In genomic region chr18:48962252-48962856, GRCh38 we compare ENCODE assay signal across 16 cellular contexts. TPM values are rescaled to one million over a fixed set of nuclear protein-coding genes. Genes with fewer than 3 reads are reported as not detected.
DNase-seq lines count a peak whose midpoint lies in the region; ATAC-seq and TF ChIP-seq lines count a peak whose summit lies in the region.
"Had no signal": no experiment of that assay in that cellular context is flagged by ENCODE, and none has a peak within 500 bp of the region (broad histone marks: within the 10 kb centered on the region; RNA-seq: fewer than 3 reads in every experiment).

No MANE protein-coding gene starts in this region.

- H2BK20ac ChIP-seq in IMR-90 (ENCODE audit: low read depth, low read length), result peak overlapping the region; percentile 72

- intact Hi-C loops in IMR-90 (cut with micrococcal nuclease), result no loop called here
- intact Hi-C loops in vagina (cut with DNase I), result no loop called here

- peak overlapping the region; percentile 53; the same call in 1 of the 2 replicates for H3K9ac ChIP-seq in IMR-90 (ENCODE audit: low read depth, low read length)
- no peak overlapping the region for H3K9ac ChIP-seq in neuronal stem cell (ENCODE audit: low read depth, low read length, poor library complexity)

- peak overlapping the region; percentile 11 to 12; a peak in 1 of 4 replicates for H4K8ac ChIP-seq in IMR-90 (ENCODE audit: low read depth in 2 of 2, low read length in 2 of 2)
- H4K8ac ChIP-seq in neuronal stem cell (ENCODE audit: low read depth, low read length), result no peak overlapping the region

- TF ChIP-seq RAD21 in IMR-90 (IDR thresholded peaks at IDR 0.05; ENCODE audit: low read length), result no peak

- WGBS in IMR-90 (ENCODE audit: extremely low coverage in 2 of 2, insufficient read length in 1 of 2), 2 experiments, result 68% methylated on average over 5 of the region's 7 CpGs; no CpG with 5 or more reads in 1 of the 2 experiments
- WGBS in esophagus, 2 donors, result 82% methylated on average over 7 of the region's 7 CpGs
- no CpG with 5 or more reads among the region's 7 CpGs for WGBS in neuronal stem cell (ENCODE audit: extremely low coverage in 2 of 2, insufficient read length in 2 of 2, insufficient replicate concordance in 1 of 2), 2 donors

- H3K4me2 ChIP-seq in IMR-90 (ENCODE audit: low read depth, low read length) (no peak overlapping the region; the same call in 1 of the 2 replicates), neuronal stem cell (ENCODE audit: insufficient read depth, low read length, poor library complexity, severe bottlenecking) (no peak overlapping the region)
- H3K4me2 ChIP-seq: hepatocyte had no signal

- peak overlapping the region; percentile 79 for H3K27ac ChIP-seq in IMR-90 (ENCODE audit: insufficient read depth, low read length)
- H3K27ac ChIP-seq in esophagus (ENCODE audit: low read depth in 2 of 2, low read length in 1 of 2), result peak overlapping the region; percentile 1 to 30
- no peak overlapping the region for H3K27ac ChIP-seq in neuronal stem cell (replicated peaks; ENCODE audit: low read length)
- peak overlapping the region; percentile 64 for H3K27ac ChIP-seq in vagina
- H3K27ac ChIP-seq: hepatocyte, right lobe of liver had no signal

- H3K36me3 ChIP-seq in IMR-90 (ENCODE audit: control insufficient read depth, insufficient read depth, low read length) (no peaks in the 10 kb centered on the region), esophagus (ENCODE audit: control insufficient read depth in 2 of 2, insufficient read depth in 2 of 2, low read length in 1 of 2) (no peaks in the 10 kb centered on the region), neuronal stem cell (replicated peaks in 1 of 2; ENCODE audit: control insufficient read depth in 2 of 2, insufficient read depth in 2 of 2, low read length in 2 of 2) (no peaks in the 10 kb centered on the region), vagina (no peaks in the 10 kb centered on the region)
- H3K36me3 ChIP-seq: right lobe of liver, uterus had no signal

- dilution Hi-C loops in IMR-90 (cut with HindIII; ENCODE audit: low sequenced_read_pairs, unreplicated experiment), result no loop called here

- H2AK5ac ChIP-seq in IMR-90 (ENCODE audit: low read depth, low read length) (peak overlapping the region; percentile 87), neuronal stem cell (ENCODE audit: low read depth, low read length) (no peak overlapping the region)

- no peak overlapping the region for H2BK12ac ChIP-seq in neuronal stem cell (ENCODE audit: low read length)

- H3K23ac ChIP-seq in IMR-90 (ENCODE audit: low read depth, low read length) (no peak overlapping the region), neuronal stem cell (ENCODE audit: low read depth, low read length, poor library complexity) (no peak overlapping the region)

- H3K14ac ChIP-seq in IMR-90 (replicated peaks; ENCODE audit: low read depth, low read length), result peak overlapping the region; percentile 37
- H3K14ac ChIP-seq in neuronal stem cell (ENCODE audit: low read length), result no peak overlapping the region

- H3K56ac ChIP-seq in IMR-90 (ENCODE audit: extremely low read depth, insufficient read depth, low read length), result no peak overlapping the region

- peaks cover 4% of the 10 kb centered on the region; the same call in 1 of the 2 replicates for H3K9me1 ChIP-seq in IMR-90 (ENCODE audit: insufficient read depth, low read length)

- DNase-seq in IMR-90 (no peak), neuronal stem cell (ENCODE audit: low spot score) (no peak), vagina (ENCODE audit: extremely low spot score in 2 of 2) (no peak), EL (no peak), amygdala (lab: John Stamatoyannopoulos, UW) (no peak)
- DNase-seq: activated CD8-positive, alpha-beta memory T cell treated with anti-CD3 and anti-CD28 coated beads, Interleukin-2, amount 50 U/mL, for 48 hours; natural killer cell; NCI-H1105 treated with DMSO at 0.1 percent for 48 hours; NCI-H2081; NCI-H446; right lobe of liver; uterus had no signal

- H3K18ac ChIP-seq in IMR-90 (ENCODE audit: low read depth, low read length) (peak overlapping the region; percentile 91; the same call in 1 of the 2 replicates), neuronal stem cell (ENCODE audit: low read length) (no peak overlapping the region)

- peak overlapping the region; percentile 78 for H2BK15ac ChIP-seq in IMR-90 (ENCODE audit: low read depth, low read length)
- H2BK15ac ChIP-seq in neuronal stem cell (ENCODE audit: low read length), result no peak overlapping the region

- H2BK5ac ChIP-seq in IMR-90 (ENCODE audit: low read depth, low read length, poor library complexity, severe bottlenecking) (peak overlapping the region; percentile 8), neuronal stem cell (ENCODE audit: low read length) (no peak overlapping the region)

- peak overlapping the region; percentile 28 for H2AK9ac ChIP-seq in IMR-90 (replicated peaks; ENCODE audit: low read depth, low read length, poor library complexity)

- H4K91ac ChIP-seq in IMR-90 (ENCODE audit: insufficient read depth, low read depth, low read length) (peak overlapping the region; percentile 64; the same call in 1 of the 2 replicates), neuronal stem cell (ENCODE audit: low read depth, low read length, poor library complexity) (no peak overlapping the region)

- no peaks in the 10 kb centered on the region for H3K27me3 ChIP-seq in IMR-90 (ENCODE audit: control insufficient read depth, insufficient read depth, low read length)
- H3K27me3 ChIP-seq in esophagus (ENCODE audit: control insufficient read depth in 1 of 2, insufficient read depth in 2 of 2, low read length in 2 of 2), result no peaks in the 10 kb centered on the region
- peaks cover 0 to 4% (median 0%) of the 10 kb centered on the region in 3 experiments for H3K27me3 ChIP-seq in neuronal stem cell (ENCODE audit: control insufficient read depth in 3 of 3, insufficient read depth in 3 of 3, low read depth in 1 of 3, low read length in 3 of 3)
- no peaks in the 10 kb centered on the region for H3K27me3 ChIP-seq in vagina
- H3K27me3 ChIP-seq: hepatocyte, right lobe of liver, uterus had no signal

- CTCF ChIA-PET in IMR-90 (lab: Yijun Ruan, JAX), result interaction anchor here (0.6 kb wide), 1 partner anchor 90 kb away, joined by 3 read pairs; no protein-coding TSS in a partner anchor

- H3K4ac ChIP-seq in IMR-90 (ENCODE audit: low read depth, low read length) (peak overlapping the region; percentile 75), neuronal stem cell (ENCODE audit: low read length) (no peak overlapping the region)

- H3K79me1 ChIP-seq in IMR-90 (ENCODE audit: low read depth in 1 of 2, low read length in 2 of 2) (no peaks in the 10 kb centered on the region; a peak in 1 of 4 replicates), neuronal stem cell (ENCODE audit: low read depth, low read length) (no peaks in the 10 kb centered on the region)

- TF ChIP-seq CTCF in IMR-90 (conservative IDR thresholded peaks at IDR 0.05; ENCODE audit: low read depth, low read length), result no peak
- no peak for TF ChIP-seq CTCF in vagina (IDR thresholded peaks at IDR 0.05)

- H4K20me1 ChIP-seq in IMR-90 (ENCODE audit: insufficient read depth, low read length), result no peaks in the 10 kb centered on the region

- H2AFZ ChIP-seq in IMR-90 (replicated peaks; ENCODE audit: low read length, poor library complexity), result peak overlapping the region; percentile 52
- H2AFZ ChIP-seq in neuronal stem cell (ENCODE audit: low read length), result peak overlapping the region; percentile 45
- H2AFZ ChIP-seq: hepatocyte had no signal

- in situ Hi-C loops in IMR-90 (cut with MboI; ENCODE audit: low sequenced_read_pairs), result no loop called here

- TF ChIP-seq POLR2A in IMR-90 (IDR thresholded peaks at IDR 0.05; ENCODE audit: low read depth, low read length) (no peak), vagina (IDR thresholded peaks at IDR 0.05) (no peak)

- H3K4me1 ChIP-seq in IMR-90 (ENCODE audit: control insufficient read depth, insufficient read depth, low read length) (peaks cover 22% of the 10 kb centered on the region), esophagus (ENCODE audit: control insufficient read depth in 2 of 2, insufficient read depth in 2 of 2, low read length in 1 of 2) (peaks cover 0 to 6% of the 10 kb centered on the region in 2 donors), neuronal stem cell (ENCODE audit: control insufficient read depth in 2 of 2, insufficient read depth in 1 of 2, low read depth in 1 of 2, low read length in 2 of 2) (peaks cover 9 to 13% of the 10 kb centered on the region in 2 donors), vagina (peaks cover 14% of the 10 kb centered on the region)
- H3K4me1 ChIP-seq: right lobe of liver had no signal

- POLR2A ChIA-PET in IMR-90 (lab: Charles Lee; ENCODE audit: unreplicated experiment), result no interaction called here

- H3K9me3 ChIP-seq in IMR-90 (ENCODE audit: control insufficient read depth, insufficient read depth, low read length), result no peaks in the 10 kb centered on the region
- H3K9me3 ChIP-seq in esophagus (ENCODE audit: control insufficient read depth in 2 of 2, insufficient read depth in 1 of 2, low read depth in 1 of 2, low read length in 1 of 2), result no peaks in the 10 kb centered on the region
- no peaks in the 10 kb centered on the region for H3K9me3 ChIP-seq in neuronal stem cell (replicated peaks in 1 of 2; ENCODE audit: control insufficient read depth in 2 of 2, insufficient read depth in 1 of 2, low read depth in 1 of 2, low read length in 2 of 2)
- H3K9me3 ChIP-seq in vagina, result no peaks in the 10 kb centered on the region
- H3K9me3 ChIP-seq: right lobe of liver, uterus had no signal

- ATAC-seq in IMR-90 (ENCODE audit: low read depth) (no peak), GM21390 (IDR thresholded peaks at IDR 0.05; ENCODE audit: unreplicated experiment) (no peak)
- ATAC-seq: Right ventricle myocardium inferior had no signal

- H4K5ac ChIP-seq in IMR-90 (ENCODE audit: low read depth, low read length), result peak overlapping the region; percentile 55; the same call in 1 of the 2 replicates

- BruUV-seq in IMR-90 (replicated peaks; lab: Mats Ljungman, UMichigan), result no TSS peak

- H3K4me3 ChIP-seq in IMR-90 (ENCODE audit: insufficient read depth, low read depth, low read length) (no peak overlapping the region), esophagus (ENCODE audit: low read depth in 1 of 2, low read length in 2 of 2) (no peak overlapping the region), neuronal stem cell (ENCODE audit: low read length in 2 of 2) (no peak overlapping the region), vagina (no peak overlapping the region)
- H3K4me3 ChIP-seq: hepatocyte, right lobe of liver, uterus had no signal

- H2BK120ac ChIP-seq in IMR-90 (ENCODE audit: low read depth, low read length) (peak overlapping the region; percentile 74), neuronal stem cell (ENCODE audit: low read depth, low read length) (no peak overlapping the region)

TF ChIP-seq in IMR-90, 13 proteins besides CTCF, POLR2A, EP300 and RAD21:
- no peak for TF ChIP-seq FOS (IDR thresholded peaks at IDR 0.05; ENCODE audit: low read depth, low read length)
TF ChIP-seq in IMR-90: peak in this region for 0.

RNA-seq across cellular contexts. Expression of gene SMAD7, which starts 11.6 kb away (rescaled TPM):
- 13.3 and 15.8 TPM in 2 replicates for total RNA-seq in IMR-90 (2012; rRNA removed)
- polyA plus RNA-seq in IMR-90 (2012; rRNA removed), result 17.6 and 17.9 TPM in 2 replicates
- 8.3 and 14.6 TPM in 2 replicates for polyA plus RNA-seq in IMR-90 (2012; cell fraction: cytosol; rRNA removed)
- polyA plus RNA-seq in IMR-90 (2012; cell fraction: nucleus; rRNA removed; ENCODE audit: low replicate concordance), result 22.6 and 22.9 TPM in 2 replicates
- 1 to 10 TPM; 3.5 to 4.4 TPM for polyA plus RNA-seq in esophagus
- 0.57 TPM for polyA plus RNA-seq in neuronal stem cell (2013, experiment 1 of 2)
- 0.79 TPM for polyA plus RNA-seq in neuronal stem cell (2013, experiment 2 of 2)
- 34.1 TPM for total RNA-seq in vagina
